In genomic region chr1:81806432-81806770, GRCh38 we compare ENCODE assay signal across 2 cellular contexts.
TF ChIP-seq lines count a peak whose summit lies in the region.

No MANE protein-coding gene starts in this region.

TF ChIP-seq in SK-N-SH, 30 proteins besides CTCF, POLR2A, EP300 and RAD21:
- TF ChIP-seq REST (IDR thresholded peaks at IDR 0.05; ENCODE audit: low read depth, low read length) (no peak), ZBTB33 (IDR thresholded peaks at IDR 0.05; ENCODE audit: borderline replicate concordance, low read depth) (no peak), USF2 (IDR thresholded peaks at IDR 0.05; ENCODE audit: borderline replicate concordance, low read depth, low read length) (no peak), NRF1 (IDR thresholded peaks at IDR 0.05; ENCODE audit: low read depth, low read length) (no peak), NFIC (IDR thresholded peaks at IDR 0.05; ENCODE audit: borderline replicate concordance) (no peak), MAX (IDR thresholded peaks at IDR 0.05; ENCODE audit: low read depth) (no peak), POLR2AphosphoS5 (IDR thresholded peaks at IDR 0.05; ENCODE audit: low read depth, low read length) (no peak), YY1 (IDR thresholded peaks at IDR 0.05; ENCODE audit: low read depth) (no peak), PBX3 (IDR thresholded peaks at IDR 0.05) (no peak), MEF2A (IDR thresholded peaks at IDR 0.05; ENCODE audit: borderline replicate concordance, low read depth) (no peak)

TF ChIP-seq in SK-N-SH treated with all-trans-retinoic acid at 6 μM for 48 hours, 23 proteins besides CTCF, POLR2A, EP300 and RAD21:
- TF ChIP-seq ZNF565 (CRISPR knock-in tag; conservative IDR thresholded peaks at IDR 0.05; ENCODE audit: low read depth) (no peak), CSDC2 (CRISPR knock-in tag; IDR thresholded peaks at IDR 0.05) (no peak), ZFP30 (CRISPR knock-in tag; IDR thresholded peaks at IDR 0.05) (no peak), OSR1 (CRISPR knock-in tag; IDR thresholded peaks at IDR 0.05) (no peak), BACH2 (CRISPR knock-in tag; IDR thresholded peaks at IDR 0.05; ENCODE audit: borderline replicate concordance) (no peak), ARNTL (CRISPR knock-in tag; IDR thresholded peaks at IDR 0.05; ENCODE audit: borderline replicate concordance, low read depth) (no peak), CREB5 (CRISPR knock-in tag; IDR thresholded peaks at IDR 0.05; ENCODE audit: low read depth) (no peak), ZNF70 (CRISPR knock-in tag; IDR thresholded peaks at IDR 0.05) (no peak), TCF4 (CRISPR knock-in tag; IDR thresholded peaks at IDR 0.05; ENCODE audit: borderline replicate concordance) (no peak), ESRRG (CRISPR knock-in tag; IDR thresholded peaks at IDR 0.05) (no peak), TOX (CRISPR knock-in tag; IDR thresholded peaks at IDR 0.05; ENCODE audit: borderline replicate concordance) (no peak)
